ENCODE assay signal across 32 cellular contexts in the genomic region with DNA sequence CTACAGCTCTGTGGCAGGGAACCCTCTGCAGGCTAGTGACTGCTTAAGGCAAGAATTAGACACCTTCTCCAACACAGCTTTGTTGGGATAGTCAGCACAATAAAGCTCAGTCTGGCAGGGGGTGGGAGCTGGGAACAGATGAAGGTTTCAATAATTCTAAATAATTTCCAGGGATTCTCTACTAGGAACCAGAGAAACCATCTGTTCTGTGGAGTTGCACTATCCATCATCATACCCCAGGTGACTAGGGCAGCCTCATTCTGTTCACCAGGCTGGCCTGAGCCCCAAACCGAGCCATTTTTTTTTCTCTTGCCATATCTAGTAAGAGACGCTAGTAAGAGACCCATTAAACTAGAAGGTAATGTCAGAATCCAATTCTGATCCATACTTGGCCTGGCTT. TPM values are rescaled to one million over a fixed set of nuclear protein-coding genes. Genes with fewer than 3 reads are reported as not detected.
"Had no signal": no experiment of that assay in that cellular context is flagged by ENCODE, and none has a peak within 500 bp of the region (broad histone marks: within the 10 kb centered on the region; RNA-seq: fewer than 3 reads in every experiment).

No MANE protein-coding gene starts in this region.

- H3K4me3 ChIP-seq: K562 had no signal

- H3K27me3 ChIP-seq: brain microvascular endothelial cell had no signal

- H3K27ac Mint-ChIP-seq: activated CD4-positive, alpha-beta memory T cell treated with anti-CD3 and anti-CD28 coated beads, Interleukin-2, amount 10 ng/mL, durations not matched to agents 7 days and 5 days; activated CD4-positive, alpha-beta T cell treated with anti-CD3 and anti-CD28 coated beads for 36 hours; activated CD8-positive, alpha-beta memory T cell treated with anti-CD3 and anti-CD28 coated beads, Interleukin-2, amount 10 ng/mL, durations not matched to agents 7 days and 5 days; activated naive CD4-positive, alpha-beta T cell treated with anti-CD3 and anti-CD28 coated beads, Interleukin-2, amount 10 ng/mL, durations not matched to agents 7 days and 5 days; activated naive CD8-positive, alpha-beta T cell had no signal

- H3K27me3 Mint-ChIP-seq: activated CD4-positive, alpha-beta memory T cell treated with anti-CD3 and anti-CD28 coated beads, Interleukin-2, amount 10 ng/mL, durations not matched to agents 7 days and 5 days; activated CD4-positive, alpha-beta T cell treated with anti-CD3 and anti-CD28 coated beads for 36 hours; activated CD8-positive, alpha-beta memory T cell treated with anti-CD3 and anti-CD28 coated beads, Interleukin-2, amount 10 ng/mL, durations not matched to agents 7 days and 5 days; activated naive CD4-positive, alpha-beta T cell treated with anti-CD3 and anti-CD28 coated beads, Interleukin-2, amount 10 ng/mL, durations not matched to agents 7 days and 5 days; activated naive CD8-positive, alpha-beta T cell had no signal

- ATAC-seq: activated CD4-positive, alpha-beta T cell treated with anti-CD3 and anti-CD28 coated beads for 36 hours; activated CD4-positive, CD25-positive, alpha-beta regulatory T cell treated with anti-CD3 and anti-CD28 coated beads, Interleukin-2, amount 50 U/mL, for 24 hours; activated CD8-positive, alpha-beta memory T cell treated with anti-CD3 and anti-CD28 coated beads, Interleukin-2, amount 10 ng/mL, durations not matched to agents 7 days and 5 days; K562; Panc1; Right ventricle myocardium inferior; SK-N-SH treated with all-trans-retinoic acid at 6 μM for 48 hours had no signal

- H3K4me1 Mint-ChIP-seq: activated CD4-positive, alpha-beta memory T cell treated with anti-CD3 and anti-CD28 coated beads, Interleukin-2, amount 10 ng/mL, durations not matched to agents 7 days and 5 days; activated CD4-positive, alpha-beta T cell treated with anti-CD3 and anti-CD28 coated beads for 36 hours; activated CD8-positive, alpha-beta memory T cell treated with anti-CD3 and anti-CD28 coated beads, Interleukin-2, amount 10 ng/mL, durations not matched to agents 7 days and 5 days; activated naive CD4-positive, alpha-beta T cell treated with anti-CD3 and anti-CD28 coated beads, Interleukin-2, amount 10 ng/mL, durations not matched to agents 7 days and 5 days had no signal

- H3K4me3 Mint-ChIP-seq: activated CD4-positive, alpha-beta memory T cell treated with anti-CD3 and anti-CD28 coated beads, Interleukin-2, amount 10 ng/mL, durations not matched to agents 7 days and 5 days; activated CD4-positive, alpha-beta T cell treated with anti-CD3 and anti-CD28 coated beads for 36 hours; activated CD8-positive, alpha-beta memory T cell treated with anti-CD3 and anti-CD28 coated beads, Interleukin-2, amount 10 ng/mL, durations not matched to agents 7 days and 5 days; activated naive CD4-positive, alpha-beta T cell treated with anti-CD3 and anti-CD28 coated beads, Interleukin-2, amount 10 ng/mL, durations not matched to agents 7 days and 5 days; activated naive CD8-positive, alpha-beta T cell had no signal

- H3K36me3 ChIP-seq: brain microvascular endothelial cell had no signal

- H3K9me3 Mint-ChIP-seq: activated CD4-positive, alpha-beta memory T cell treated with anti-CD3 and anti-CD28 coated beads, Interleukin-2, amount 10 ng/mL, durations not matched to agents 7 days and 5 days had no signal

- H3K27ac ChIP-seq: brain microvascular endothelial cell, RWPE1 had no signal

- DNase-seq: activated CD4-positive, alpha-beta memory T cell treated with anti-CD3 and anti-CD28 coated beads, Interleukin-2, amount 10 ng/mL, durations not matched to agents 7 days and 5 days; activated CD4-positive, alpha-beta T cell treated with anti-CD3 and anti-CD28 coated beads for 36 hours; activated CD8-positive, alpha-beta memory T cell treated with anti-CD3 and anti-CD28 coated beads for 24 hours; activated CD8-positive, alpha-beta memory T cell treated with anti-CD3 and anti-CD28 coated beads, Interleukin-2, amount 10 ng/mL, durations not matched to agents 7 days and 5 days; activated CD8-positive, alpha-beta memory T cell treated with anti-CD3 and anti-CD28 coated beads, Interleukin-2, amount 50 U/mL, for 48 hours; activated effector memory CD4-positive, alpha-beta T cell treated with Interleukin-2 at 50 U/mL for 16 hours; activated naive CD4-positive, alpha-beta T cell treated with anti-CD3 and anti-CD28 coated beads, Interleukin-2, amount 10 ng/mL, durations not matched to agents 7 days and 5 days; activated T-cell treated with anti-CD3 and anti-CD28 coated beads, Interleukin-2, amount 50 U/mL, for 48 hours; amniotic stem cell; aorta; brain microvascular endothelial cell; central memory CD4-positive, alpha-beta T cell; NCI-H1092 treated with DMSO at 0.1 percent for 48 hours; NCI-H1417; NCI-H146; NCI-H187 treated with DMSO at 0.1 percent for 48 hours; NCI-H2081; NCI-H2171 treated with DMSO at 0.1 percent for 48 hours; NCI-H2227 treated with DMSO at 0.1 percent for 48 hours; NCI-H524; NCI-H69; SIG-M5; T-helper 1 cell; T-helper 2 cell; T-helper 9 cell had no signal

RNA-seq across cellular contexts. Expression of a gene that starts 35.8 kb away (rescaled TPM):
- total RNA-seq: activated CD4-positive, alpha-beta memory T cell treated with anti-CD3 and anti-CD28 coated beads, Interleukin-2, amount 10 ng/mL, durations not matched to agents 7 days and 5 days; activated CD4-positive, alpha-beta T cell treated with anti-CD3 and anti-CD28 coated beads for 36 hours; activated CD8-positive, alpha-beta memory T cell treated with anti-CD3 and anti-CD28 coated beads, Interleukin-2, amount 10 ng/mL, durations not matched to agents 7 days and 5 days had no signal
